Comparison of ENCODE assay signal across 2 cellular contexts in the genomic region with DNA sequence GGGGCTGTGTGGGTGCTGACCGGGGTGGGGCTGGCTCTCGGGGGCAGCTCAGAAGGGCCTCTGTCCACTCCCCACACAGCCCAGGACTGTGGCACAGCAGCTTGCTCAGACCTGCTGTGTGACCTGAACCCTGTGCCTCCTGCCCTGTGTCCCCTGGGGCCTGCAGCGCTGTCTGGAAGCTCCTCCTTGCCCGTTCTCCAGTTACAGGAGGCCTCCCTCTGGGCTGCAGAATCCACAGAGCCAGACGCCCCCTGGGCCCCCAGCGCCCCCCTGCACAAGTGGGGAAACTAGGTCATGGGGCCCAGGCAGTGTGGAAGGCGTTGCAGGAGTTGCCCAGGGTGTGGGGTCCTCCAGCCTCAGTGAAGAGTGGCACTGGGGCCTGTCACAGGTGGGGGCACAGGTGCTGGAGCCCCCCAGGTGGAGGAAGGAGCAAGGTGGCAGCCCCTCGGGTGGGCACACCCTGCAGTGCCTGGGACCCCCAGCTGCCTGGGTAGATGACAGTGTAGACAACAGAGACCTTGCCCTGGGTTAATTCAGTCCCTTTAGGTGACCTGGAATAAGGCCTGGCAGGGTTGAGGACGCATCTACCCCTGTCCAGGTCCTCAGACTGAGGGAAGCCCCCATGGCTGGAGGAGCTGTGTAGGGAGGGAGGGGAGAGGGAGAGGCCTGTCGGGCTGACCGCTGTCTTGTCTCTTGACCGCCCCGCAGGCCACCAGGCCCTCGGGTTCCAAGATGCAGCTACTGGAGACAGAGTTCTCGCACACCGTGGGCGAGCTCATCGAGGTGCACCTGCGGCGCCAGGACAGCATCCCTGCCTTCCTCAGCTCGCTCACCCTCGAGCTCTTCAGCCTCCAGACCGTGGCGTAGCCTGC.
TF ChIP-seq lines count a peak whose summit lies in the region.

No MANE protein-coding gene starts in this region.

TF ChIP-seq in HEK293, 187 proteins besides CTCF, POLR2A, EP300 and RAD21:
- TF ChIP-seq GLIS1 (tag by site-specific recombination; IDR thresholded peaks at IDR 0.05): peak; percentile 64
- TF ChIP-seq ZIC2 (tag by site-specific recombination; IDR thresholded peaks at IDR 0.05): peak; percentile 79
TF ChIP-seq in HEK293: peak in this region for 2; not testable (repeated sequence) for 185.

TF ChIP-seq in HepG2, 621 proteins besides CTCF, POLR2A, EP300 and RAD21:
- TF ChIP-seq ZFX (CRISPR knock-in tag; IDR thresholded peaks at IDR 0.05; ENCODE audit: low read depth): peak; percentile 39; the same call in 1 of the 2 replicates
- peak; percentile 54; the same call in 1 of the 2 replicates for TF ChIP-seq ZBTB7B (CRISPR knock-in tag; IDR thresholded peaks at IDR 0.05)
- TF ChIP-seq, protein P1, sequence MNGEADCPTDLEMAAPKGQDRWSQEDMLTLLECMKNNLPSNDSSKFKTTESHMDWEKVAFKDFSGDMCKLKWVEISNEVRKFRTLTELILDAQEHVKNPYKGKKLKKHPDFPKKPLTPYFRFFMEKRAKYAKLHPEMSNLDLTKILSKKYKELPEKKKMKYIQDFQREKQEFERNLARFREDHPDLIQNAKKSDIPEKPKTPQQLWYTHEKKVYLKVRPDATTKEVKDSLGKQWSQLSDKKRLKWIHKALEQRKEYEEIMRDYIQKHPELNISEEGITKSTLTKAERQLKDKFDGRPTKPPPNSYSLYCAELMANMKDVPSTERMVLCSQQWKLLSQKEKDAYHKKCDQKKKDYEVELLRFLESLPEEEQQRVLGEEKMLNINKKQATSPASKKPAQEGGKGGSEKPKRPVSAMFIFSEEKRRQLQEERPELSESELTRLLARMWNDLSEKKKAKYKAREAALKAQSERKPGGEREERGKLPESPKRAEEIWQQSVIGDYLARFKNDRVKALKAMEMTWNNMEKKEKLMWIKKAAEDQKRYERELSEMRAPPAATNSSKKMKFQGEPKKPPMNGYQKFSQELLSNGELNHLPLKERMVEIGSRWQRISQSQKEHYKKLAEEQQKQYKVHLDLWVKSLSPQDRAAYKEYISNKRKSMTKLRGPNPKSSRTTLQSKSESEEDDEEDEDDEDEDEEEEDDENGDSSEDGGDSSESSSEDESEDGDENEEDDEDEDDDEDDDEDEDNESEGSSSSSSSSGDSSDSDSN (CRISPR knock-in tag; IDR thresholded peaks at IDR 0.05): 0 out of 2 replicates have a peak, but pooled peaks have one; percentile 27
- TF ChIP-seq ZNF501 (CRISPR knock-in tag; IDR thresholded peaks at IDR 0.05): 0 out of 2 replicates have a peak, but pooled peaks have one; percentile 27
- TF ChIP-seq ZNF768 (CRISPR knock-in tag; IDR thresholded peaks at IDR 0.05): peak; percentile 81; the same call in 1 of the 2 replicates
- TF ChIP-seq SP2 (CRISPR knock-in tag; IDR thresholded peaks at IDR 0.05): 0 out of 2 replicates have a peak, but pooled peaks have one; percentile 24
- TF ChIP-seq, protein P2, sequence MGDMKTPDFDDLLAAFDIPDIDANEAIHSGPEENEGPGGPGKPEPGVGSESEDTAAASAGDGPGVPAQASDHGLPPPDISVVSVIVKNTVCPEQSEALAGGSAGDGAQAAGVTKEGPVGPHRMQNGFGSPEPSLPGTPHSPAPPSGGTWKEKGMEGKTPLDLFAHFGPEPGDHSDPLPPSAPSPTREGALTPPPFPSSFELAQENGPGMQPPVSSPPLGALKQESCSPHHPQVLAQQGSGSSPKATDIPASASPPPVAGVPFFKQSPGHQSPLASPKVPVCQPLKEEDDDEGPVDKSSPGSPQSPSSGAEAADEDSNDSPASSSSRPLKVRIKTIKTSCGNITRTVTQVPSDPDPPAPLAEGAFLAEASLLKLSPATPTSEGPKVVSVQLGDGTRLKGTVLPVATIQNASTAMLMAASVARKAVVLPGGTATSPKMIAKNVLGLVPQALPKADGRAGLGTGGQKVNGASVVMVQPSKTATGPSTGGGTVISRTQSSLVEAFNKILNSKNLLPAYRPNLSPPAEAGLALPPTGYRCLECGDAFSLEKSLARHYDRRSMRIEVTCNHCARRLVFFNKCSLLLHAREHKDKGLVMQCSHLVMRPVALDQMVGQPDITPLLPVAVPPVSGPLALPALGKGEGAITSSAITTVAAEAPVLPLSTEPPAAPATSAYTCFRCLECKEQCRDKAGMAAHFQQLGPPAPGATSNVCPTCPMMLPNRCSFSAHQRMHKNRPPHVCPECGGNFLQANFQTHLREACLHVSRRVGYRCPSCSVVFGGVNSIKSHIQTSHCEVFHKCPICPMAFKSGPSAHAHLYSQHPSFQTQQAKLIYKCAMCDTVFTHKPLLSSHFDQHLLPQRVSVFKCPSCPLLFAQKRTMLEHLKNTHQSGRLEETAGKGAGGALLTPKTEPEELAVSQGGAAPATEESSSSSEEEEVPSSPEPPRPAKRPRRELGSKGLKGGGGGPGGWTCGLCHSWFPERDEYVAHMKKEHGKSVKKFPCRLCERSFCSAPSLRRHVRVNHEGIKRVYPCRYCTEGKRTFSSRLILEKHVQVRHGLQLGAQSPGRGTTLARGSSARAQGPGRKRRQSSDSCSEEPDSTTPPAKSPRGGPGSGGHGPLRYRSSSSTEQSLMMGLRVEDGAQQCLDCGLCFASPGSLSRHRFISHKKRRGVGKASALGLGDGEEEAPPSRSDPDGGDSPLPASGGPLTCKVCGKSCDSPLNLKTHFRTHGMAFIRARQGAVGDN (CRISPR knock-in tag; IDR thresholded peaks at IDR 0.05): 0 out of 2 replicates have a peak, but pooled peaks have one; percentile 4
- TF ChIP-seq ZNF607 (CRISPR knock-in tag; IDR thresholded peaks at IDR 0.05; ENCODE audit: borderline replicate concordance): 0 out of 2 replicates have a peak, but pooled peaks have one; percentile 29
- TF ChIP-seq ZBTB7A (CRISPR knock-in tag; IDR thresholded peaks at IDR 0.05): 0 out of 2 replicates have a peak, but pooled peaks have one; percentile 19
- TF ChIP-seq, protein P3, sequence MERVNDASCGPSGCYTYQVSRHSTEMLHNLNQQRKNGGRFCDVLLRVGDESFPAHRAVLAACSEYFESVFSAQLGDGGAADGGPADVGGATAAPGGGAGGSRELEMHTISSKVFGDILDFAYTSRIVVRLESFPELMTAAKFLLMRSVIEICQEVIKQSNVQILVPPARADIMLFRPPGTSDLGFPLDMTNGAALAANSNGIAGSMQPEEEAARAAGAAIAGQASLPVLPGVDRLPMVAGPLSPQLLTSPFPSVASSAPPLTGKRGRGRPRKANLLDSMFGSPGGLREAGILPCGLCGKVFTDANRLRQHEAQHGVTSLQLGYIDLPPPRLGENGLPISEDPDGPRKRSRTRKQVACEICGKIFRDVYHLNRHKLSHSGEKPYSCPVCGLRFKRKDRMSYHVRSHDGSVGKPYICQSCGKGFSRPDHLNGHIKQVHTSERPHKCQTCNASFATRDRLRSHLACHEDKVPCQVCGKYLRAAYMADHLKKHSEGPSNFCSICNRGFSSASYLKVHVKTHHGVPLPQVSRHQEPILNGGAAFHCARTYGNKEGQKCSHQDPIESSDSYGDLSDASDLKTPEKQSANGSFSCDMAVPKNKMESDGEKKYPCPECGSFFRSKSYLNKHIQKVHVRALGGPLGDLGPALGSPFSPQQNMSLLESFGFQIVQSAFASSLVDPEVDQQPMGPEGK (CRISPR knock-in tag; IDR thresholded peaks at IDR 0.05): peak; percentile 73
- 0 out of 2 replicates have a peak, but pooled peaks have one; percentile 19 for TF ChIP-seq HNRNPL (IDR thresholded peaks at IDR 0.05; ENCODE audit: low read depth, low read length)
- TF ChIP-seq, protein P4, sequence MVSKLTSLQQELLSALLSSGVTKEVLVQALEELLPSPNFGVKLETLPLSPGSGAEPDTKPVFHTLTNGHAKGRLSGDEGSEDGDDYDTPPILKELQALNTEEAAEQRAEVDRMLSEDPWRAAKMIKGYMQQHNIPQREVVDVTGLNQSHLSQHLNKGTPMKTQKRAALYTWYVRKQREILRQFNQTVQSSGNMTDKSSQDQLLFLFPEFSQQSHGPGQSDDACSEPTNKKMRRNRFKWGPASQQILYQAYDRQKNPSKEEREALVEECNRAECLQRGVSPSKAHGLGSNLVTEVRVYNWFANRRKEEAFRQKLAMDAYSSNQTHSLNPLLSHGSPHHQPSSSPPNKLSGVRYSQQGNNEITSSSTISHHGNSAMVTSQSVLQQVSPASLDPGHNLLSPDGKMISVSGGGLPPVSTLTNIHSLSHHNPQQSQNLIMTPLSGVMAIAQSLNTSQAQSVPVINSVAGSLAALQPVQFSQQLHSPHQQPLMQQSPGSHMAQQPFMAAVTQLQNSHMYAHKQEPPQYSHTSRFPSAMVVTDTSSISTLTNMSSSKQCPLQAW (CRISPR knock-in tag; IDR thresholded peaks at IDR 0.05): 0 out of 2 replicates have a peak, but pooled peaks have one; percentile 36
